In genomic region chr2:96501471-96501874, GRCh38 we compare ENCODE assay signal across 11 cellular contexts. TPM values are rescaled to one million over a fixed set of nuclear protein-coding genes. Genes with fewer than 3 reads are reported as not detected.
A peak's percentile ranks its signal among the peaks of the same experiment; 100 is the strongest.
DNase-seq lines count a peak whose midpoint lies in the region; ATAC-seq and TF ChIP-seq lines count a peak whose summit lies in the region.
"Had no signal": no experiment of that assay in that cellular context is flagged by ENCODE, and none has a peak within 500 bp of the region (broad histone marks: within the 10 kb centered on the region; RNA-seq: fewer than 3 reads in every experiment).

No MANE protein-coding gene starts in this region.

- peaks cover 22% of the 10 kb centered on the region for H3K4me1 Mint-ChIP-seq in activated naive CD4-positive, alpha-beta T cell treated with anti-CD3 and anti-CD28 coated beads, Interleukin-2, amount 10 ng/mL, durations not matched to agents 7 days and 5 days
- H3K4me1 Mint-ChIP-seq in activated naive CD8-positive, alpha-beta T cell treated with anti-CD3 and anti-CD28 coated beads, Interleukin-2, amount 50 U/mL, for 24 hours: peaks cover 12% of the 10 kb centered on the region
- peaks cover 9% of the 10 kb centered on the region for H3K4me1 Mint-ChIP-seq in WTC11

- H3K9me2 ChIP-seq in Karpas-422 (replicated peaks; ENCODE audit: insufficient read depth, low read length): no peaks in the 10 kb centered on the region

- H3K79me2 ChIP-seq in Karpas-422 (ENCODE audit: low read length): no peaks in the 10 kb centered on the region

- no peak overlapping the region for H3K9ac ChIP-seq in Karpas-422 (ENCODE audit: low read length)
- H3K9ac ChIP-seq: GM23248 had no signal

- no peak overlapping the region for H3K27ac ChIP-seq in Karpas-422 (ENCODE audit: low read length)
- H3K27ac ChIP-seq: GM23248, neutrophil had no signal

- H3K36me3 Mint-ChIP-seq in activated naive CD4-positive, alpha-beta T cell treated with anti-CD3 and anti-CD28 coated beads, Interleukin-2, amount 10 ng/mL, durations not matched to agents 7 days and 5 days: no peaks in the 10 kb centered on the region
- H3K36me3 Mint-ChIP-seq in activated naive CD8-positive, alpha-beta T cell treated with anti-CD3 and anti-CD28 coated beads, Interleukin-2, amount 50 U/mL, for 24 hours (ENCODE audit: low read depth): no peaks in the 10 kb centered on the region
- H3K36me3 Mint-ChIP-seq in WTC11: no peaks in the 10 kb centered on the region

- no peaks in the 10 kb centered on the region for H3K27me3 ChIP-seq in Karpas-422 (ENCODE audit: low read length)

- H2AFZ ChIP-seq in Karpas-422 (ENCODE audit: low read length): no peak overlapping the region
- H2AFZ ChIP-seq: GM23248 had no signal

- POLR2A ChIA-PET in WTC11 (lab: Charles Lee): no interaction called here

- no peaks in the 10 kb centered on the region for H4K20me1 ChIP-seq in Karpas-422 (ENCODE audit: insufficient read depth, low read depth, low read length)

- peak; percentile 53 for DNase-seq in activated naive CD4-positive, alpha-beta T cell treated with anti-CD3 and anti-CD28 coated beads, Interleukin-2, amount 10 ng/mL, durations not matched to agents 7 days and 5 days
- DNase-seq in activated naive CD4-positive, alpha-beta T cell treated with anti-CD3 and anti-CD28 coated beads, Interleukin-2, amount 50 U/mL, for 16 hours: no peak
- DNase-seq in activated naive CD8-positive, alpha-beta T cell treated with anti-CD3 and anti-CD28 coated beads, Interleukin-2, amount 50 U/mL, for 24 hours: no peak
- peak; percentile 33 for DNase-seq in stimulated activated naive CD8-positive, alpha-beta T cell treated with anti-CD3 and anti-CD28 coated beads, Interleukin-15, Interleukin-2, amounts not matched to agents 100 U/mL and 50 U/mL, for 24 hours
- DNase-seq in WTC11 (ENCODE audit: low spot score) (no peak), cerebellum (ENCODE audit: low spot score) (no peak), Karpas-422 (no peak)
- DNase-seq: GM23248, substantia nigra had no signal

- peaks cover 20% of the 10 kb centered on the region for H3K27me3 Mint-ChIP-seq in activated naive CD4-positive, alpha-beta T cell treated with anti-CD3 and anti-CD28 coated beads, Interleukin-2, amount 10 ng/mL, durations not matched to agents 7 days and 5 days
- no peaks in the 10 kb centered on the region for H3K27me3 Mint-ChIP-seq in activated naive CD8-positive, alpha-beta T cell treated with anti-CD3 and anti-CD28 coated beads, Interleukin-2, amount 50 U/mL, for 24 hours
- H3K27me3 Mint-ChIP-seq in WTC11 (ENCODE audit: low read depth): no peaks in the 10 kb centered on the region

- no peak overlapping the region for H3K27ac Mint-ChIP-seq in activated naive CD4-positive, alpha-beta T cell treated with anti-CD3 and anti-CD28 coated beads, Interleukin-2, amount 10 ng/mL, durations not matched to agents 7 days and 5 days
- no peak overlapping the region for H3K27ac Mint-ChIP-seq in activated naive CD8-positive, alpha-beta T cell treated with anti-CD3 and anti-CD28 coated beads, Interleukin-2, amount 50 U/mL, for 24 hours
- no peak overlapping the region for H3K27ac Mint-ChIP-seq in WTC11

- no peak overlapping the region for H3K4me2 ChIP-seq in Karpas-422 (ENCODE audit: low read depth, low read length, poor library complexity, severe bottlenecking)

- H3K4me3 ChIP-seq in Karpas-422 (ENCODE audit: low read length): no peak overlapping the region
- H3K4me3 ChIP-seq: GM23248 had no signal

- H3K4me3 Mint-ChIP-seq in activated naive CD4-positive, alpha-beta T cell treated with anti-CD3 and anti-CD28 coated beads, Interleukin-2, amount 10 ng/mL, durations not matched to agents 7 days and 5 days: no peak overlapping the region
- H3K4me3 Mint-ChIP-seq in activated naive CD8-positive, alpha-beta T cell treated with anti-CD3 and anti-CD28 coated beads, Interleukin-2, amount 50 U/mL, for 24 hours: no peak overlapping the region
- H3K4me3 Mint-ChIP-seq in WTC11: no peak overlapping the region

- H3K9me3 ChIP-seq in Karpas-422 (ENCODE audit: low read length): no peaks in the 10 kb centered on the region
- H3K9me3 ChIP-seq: neutrophil had no signal

- no peaks in the 10 kb centered on the region for H3K9me3 Mint-ChIP-seq in activated naive CD4-positive, alpha-beta T cell treated with anti-CD3 and anti-CD28 coated beads, Interleukin-2, amount 10 ng/mL, durations not matched to agents 7 days and 5 days
- H3K9me3 Mint-ChIP-seq in activated naive CD8-positive, alpha-beta T cell treated with anti-CD3 and anti-CD28 coated beads, Interleukin-2, amount 50 U/mL, for 24 hours: no peaks in the 10 kb centered on the region
- H3K9me3 Mint-ChIP-seq in WTC11: no peaks in the 10 kb centered on the region

- CTCF ChIA-PET in activated naive CD4-positive, alpha-beta T cell treated with anti-CD3 and anti-CD28 coated beads, Interleukin-2, amount 10 ng/mL, durations not matched to agents 7 days and 5 days (lab: Charles Lee): no interaction called here
- CTCF ChIA-PET in WTC11 (lab: Charles Lee): no interaction called here

- H3K4me1 ChIP-seq in Karpas-422 (ENCODE audit: low read length): peaks cover 6% of the 10 kb centered on the region

- no peak for TF ChIP-seq CTCF in WTC11 (IDR thresholded peaks at IDR 0.05)

- H3K36me3 ChIP-seq in Karpas-422 (ENCODE audit: insufficient read depth, low read length): no peaks in the 10 kb centered on the region
- H3K36me3 ChIP-seq: neutrophil had no signal

- peak; percentile 42 for ATAC-seq in HG03045 (IDR thresholded peaks at IDR 0.05; ENCODE audit: unreplicated experiment)
- peak; percentile 63 for ATAC-seq in activated naive CD8-positive, alpha-beta T cell treated with anti-CD3 and anti-CD28 coated beads, Interleukin-2, amount 50 U/mL, for 24 hours
- ATAC-seq in stimulated activated naive CD8-positive, alpha-beta T cell treated with anti-CD3 and anti-CD28 coated beads, Interleukin-15, Interleukin-2, amounts not matched to agents 100 U/mL and 50 U/mL, for 24 hours: peak; percentile 33
- ATAC-seq in WTC11: no peak

TF ChIP-seq in WTC11, 78 proteins besides CTCF, POLR2A, EP300 and RAD21:
- TF ChIP-seq, protein P1, sequence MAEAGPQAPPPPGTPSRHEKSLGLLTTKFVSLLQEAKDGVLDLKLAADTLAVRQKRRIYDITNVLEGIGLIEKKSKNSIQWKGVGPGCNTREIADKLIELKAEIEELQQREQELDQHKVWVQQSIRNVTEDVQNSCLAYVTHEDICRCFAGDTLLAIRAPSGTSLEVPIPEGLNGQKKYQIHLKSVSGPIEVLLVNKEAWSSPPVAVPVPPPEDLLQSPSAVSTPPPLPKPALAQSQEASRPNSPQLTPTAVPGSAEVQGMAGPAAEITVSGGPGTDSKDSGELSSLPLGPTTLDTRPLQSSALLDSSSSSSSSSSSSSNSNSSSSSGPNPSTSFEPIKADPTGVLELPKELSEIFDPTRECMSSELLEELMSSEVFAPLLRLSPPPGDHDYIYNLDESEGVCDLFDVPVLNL (CRISPR knock-in tag; IDR thresholded peaks at IDR 0.05; ENCODE audit: borderline replicate concordance, low read depth): no peak
- TF ChIP-seq, protein P2, sequence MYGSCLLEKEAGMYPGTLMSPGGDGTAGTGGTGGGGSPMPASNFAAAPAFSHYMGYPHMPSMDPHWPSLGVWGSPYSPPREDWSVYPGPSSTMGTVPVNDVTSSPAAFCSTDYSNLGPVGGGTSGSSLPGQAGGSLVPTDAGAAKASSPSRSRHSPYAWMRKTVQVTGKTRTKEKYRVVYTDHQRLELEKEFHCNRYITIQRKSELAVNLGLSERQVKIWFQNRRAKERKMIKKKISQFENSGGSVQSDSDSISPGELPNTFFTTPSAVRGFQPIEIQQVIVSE (CRISPR knock-in tag; IDR thresholded peaks at IDR 0.05; ENCODE audit: borderline replicate concordance): no peak
- TF ChIP-seq FOXK1 (CRISPR knock-in tag; IDR thresholded peaks at IDR 0.05) (no peak), ZNF416 (CRISPR knock-in tag; IDR thresholded peaks at IDR 0.05) (no peak)

RNA-seq across cellular contexts. Expression of gene NEURL3, which starts 3.7 kb away (rescaled TPM):
- total RNA-seq in WTC11 (2021) (not detected in 3 replicates), cerebellum (not detected)
- not detected in 2 replicates for total RNA-seq in Karpas-422 (2014; rRNA removed; shearing (Covaris generic); ENCODE audit: low replicate concordance)
- total RNA-seq: GM23248 had no signal

RNA-seq across cellular contexts. Expression of gene ARID5A, which starts 35.1 kb away (rescaled TPM):
- total RNA-seq in WTC11 (2021): 8.5 to 13.9 TPM (median 10.1 TPM) in 3 replicates
- 2.6 TPM for total RNA-seq in cerebellum
- total RNA-seq in Karpas-422 (2014; rRNA removed; shearing (Covaris generic); ENCODE audit: low replicate concordance): 1.8 and 2.4 TPM in 2 replicates

Comparison
In these comparisons a context has a peak if more than half of its experiments do, and no peak if none do; other contexts are left out.
1. DNase-seq: peak in activated naive CD4-positive, alpha-beta T cell treated with anti-CD3 and anti-CD28 coated beads, Interleukin-2, amount 10 ng/mL, durations not matched to agents 7 days and 5 days (single experiment) and stimulated activated naive CD8-positive, alpha-beta T cell treated with anti-CD3 and anti-CD28 coated beads, Interleukin-15, Interleukin-2, amounts not matched to agents 100 U/mL and 50 U/mL, for 24 hours (single experiment); none in activated naive CD4-positive, alpha-beta T cell treated with anti-CD3 and anti-CD28 coated beads, Interleukin-2, amount 50 U/mL, for 16 hours (single experiment), activated naive CD8-positive, alpha-beta T cell treated with anti-CD3 and anti-CD28 coated beads, Interleukin-2, amount 50 U/mL, for 24 hours (single experiment), WTC11 (single experiment), cerebellum (single experiment) and Karpas-422 (single experiment).